In genomic region chr9:108759399-108759798, GRCh38 we compare ENCODE assay signal across 14 cellular contexts.
"Had no signal": no experiment of that assay in that cellular context is flagged by ENCODE, and none has a peak within 500 bp of the region (broad histone marks: within the 10 kb centered on the region; RNA-seq: fewer than 3 reads in every experiment).

No MANE protein-coding gene starts in this region.

- H3K9me3 ChIP-seq: neutrophil, tibial nerve, vagina had no signal

- H3K36me3 ChIP-seq: neutrophil, tibial nerve, vagina had no signal

- H3K27ac Mint-ChIP-seq: activated CD4-positive, alpha-beta memory T cell treated with anti-CD3 and anti-CD28 coated beads, Interleukin-2, amount 10 ng/mL, durations not matched to agents 7 days and 5 days; activated naive CD4-positive, alpha-beta T cell treated with anti-CD3 and anti-CD28 coated beads, Interleukin-2, amount 10 ng/mL, durations not matched to agents 7 days and 5 days; activated T-cell treated with anti-CD3 and anti-CD28 coated beads, Interleukin-2, amount 50 U/mL, for 24 hours; naive thymus-derived CD4-positive, alpha-beta T cell; stimulated activated memory B cell treated with anti-CD40 and anti-IgM and Interleukin-4, amounts not matched to agents 10 μg/mL and 1 μg/mL and 100 μg/mL, for 72 hours; WTC11 had no signal

- DNase-seq: activated CD4-positive, alpha-beta memory T cell treated with anti-CD3 and anti-CD28 coated beads, Interleukin-2, amount 10 ng/mL, durations not matched to agents 7 days and 5 days; activated CD4-positive, alpha-beta T cell treated with anti-CD3 and anti-CD28 coated beads for 4 hours; activated naive CD4-positive, alpha-beta T cell treated with anti-CD3 and anti-CD28 coated beads, Interleukin-2, amount 10 ng/mL, durations not matched to agents 7 days and 5 days; activated T-cell treated with anti-CD3 and anti-CD28 coated beads, Interleukin-2, amount 50 U/mL, for 24 hours; islet precursor cell; mammary epithelial cell; naive thymus-derived CD4-positive, alpha-beta T cell; posterior cingulate gyrus had no signal

- H3K4me3 Mint-ChIP-seq: activated CD4-positive, alpha-beta memory T cell treated with anti-CD3 and anti-CD28 coated beads, Interleukin-2, amount 10 ng/mL, durations not matched to agents 7 days and 5 days; activated naive CD4-positive, alpha-beta T cell treated with anti-CD3 and anti-CD28 coated beads, Interleukin-2, amount 10 ng/mL, durations not matched to agents 7 days and 5 days; activated T-cell treated with anti-CD3 and anti-CD28 coated beads, Interleukin-2, amount 50 U/mL, for 24 hours; naive thymus-derived CD4-positive, alpha-beta T cell; stimulated activated memory B cell treated with anti-CD40 and anti-IgM and Interleukin-4, amounts not matched to agents 10 μg/mL and 1 μg/mL and 100 μg/mL, for 72 hours; WTC11 had no signal

- H3K36me3 Mint-ChIP-seq: activated naive CD4-positive, alpha-beta T cell treated with anti-CD3 and anti-CD28 coated beads, Interleukin-2, amount 10 ng/mL, durations not matched to agents 7 days and 5 days; naive thymus-derived CD4-positive, alpha-beta T cell; stimulated activated memory B cell treated with anti-CD40 and anti-IgM and Interleukin-4, amounts not matched to agents 10 μg/mL and 1 μg/mL and 100 μg/mL, for 72 hours had no signal

- H3K4me3 ChIP-seq: tibial nerve, vagina had no signal

- H3K27me3 ChIP-seq: neutrophil, tibial nerve, vagina had no signal

- ATAC-seq: left lobe of liver; naive thymus-derived CD4-positive, alpha-beta T cell; stimulated activated memory B cell treated with anti-CD40 and anti-IgM and Interleukin-4, amounts not matched to agents 10 μg/mL and 1 μg/mL and 100 μg/mL, for 72 hours; WTC11 had no signal

- H3K27me3 Mint-ChIP-seq: activated CD4-positive, alpha-beta memory T cell treated with anti-CD3 and anti-CD28 coated beads, Interleukin-2, amount 10 ng/mL, durations not matched to agents 7 days and 5 days; activated naive CD4-positive, alpha-beta T cell treated with anti-CD3 and anti-CD28 coated beads, Interleukin-2, amount 10 ng/mL, durations not matched to agents 7 days and 5 days; activated T-cell treated with anti-CD3 and anti-CD28 coated beads, Interleukin-2, amount 50 U/mL, for 24 hours had no signal

- H3K27ac ChIP-seq: neutrophil had no signal

- H3K4me1 Mint-ChIP-seq: activated CD4-positive, alpha-beta memory T cell treated with anti-CD3 and anti-CD28 coated beads, Interleukin-2, amount 10 ng/mL, durations not matched to agents 7 days and 5 days; activated naive CD4-positive, alpha-beta T cell treated with anti-CD3 and anti-CD28 coated beads, Interleukin-2, amount 10 ng/mL, durations not matched to agents 7 days and 5 days; naive thymus-derived CD4-positive, alpha-beta T cell; stimulated activated memory B cell treated with anti-CD40 and anti-IgM and Interleukin-4, amounts not matched to agents 10 μg/mL and 1 μg/mL and 100 μg/mL, for 72 hours had no signal

- H3K9me3 Mint-ChIP-seq: activated CD4-positive, alpha-beta memory T cell treated with anti-CD3 and anti-CD28 coated beads, Interleukin-2, amount 10 ng/mL, durations not matched to agents 7 days and 5 days; activated naive CD4-positive, alpha-beta T cell treated with anti-CD3 and anti-CD28 coated beads, Interleukin-2, amount 10 ng/mL, durations not matched to agents 7 days and 5 days; activated T-cell treated with anti-CD3 and anti-CD28 coated beads, Interleukin-2, amount 50 U/mL, for 24 hours; stimulated activated memory B cell treated with anti-CD40 and anti-IgM and Interleukin-4, amounts not matched to agents 10 μg/mL and 1 μg/mL and 100 μg/mL, for 72 hours had no signal
